Comparison of ENCODE assay signal across 8 cellular contexts in the genomic region with DNA sequence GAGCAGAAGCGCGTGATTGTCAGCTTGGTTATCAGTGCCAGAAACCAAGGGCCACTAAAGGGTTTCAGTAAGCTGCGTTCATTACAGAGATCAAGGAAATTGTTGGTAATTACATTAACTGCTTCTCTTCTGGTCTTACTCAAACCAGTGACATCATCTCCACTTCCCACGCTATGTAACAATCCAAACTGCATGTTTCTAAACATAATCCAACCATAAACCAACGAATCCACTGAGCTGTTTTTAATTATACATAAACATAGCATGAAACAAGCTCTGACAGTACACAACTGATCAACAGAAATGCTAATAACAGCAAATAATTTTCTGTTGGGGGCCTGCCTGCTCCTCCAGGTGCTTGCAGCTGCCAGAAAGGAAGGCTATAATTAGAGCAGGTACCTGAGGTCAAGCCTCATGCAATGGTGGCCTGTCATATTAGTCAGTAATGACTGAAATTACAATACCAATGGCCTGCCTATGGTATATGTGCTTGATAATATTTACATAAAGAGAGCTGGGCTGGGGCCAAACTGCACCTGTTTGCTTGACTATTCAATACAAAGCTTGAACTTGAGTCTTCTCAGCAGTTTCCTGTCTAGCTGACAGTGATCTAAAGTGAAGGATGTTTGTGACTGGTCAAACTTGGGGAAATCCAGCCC. TPM values are rescaled to one million over a fixed set of nuclear protein-coding genes. Genes with fewer than 3 reads are reported as not detected.
A peak's percentile ranks its signal among the peaks of the same experiment; 100 is the strongest.
DNase-seq lines count a peak whose midpoint lies in the region; ATAC-seq and TF ChIP-seq lines count a peak whose summit lies in the region.

No MANE protein-coding gene starts in this region.

- peaks cover 40% of the 10 kb centered on the region for H3K36me3 Mint-ChIP-seq in activated CD4-positive, alpha-beta memory T cell treated with anti-CD3 and anti-CD28 coated beads, Interleukin-2, amount 10 ng/mL, durations not matched to agents 7 days and 5 days (ENCODE audit: low read depth)

- DNase-seq in NCI-H2196 (lab: John Stamatoyannopoulos, UW; ENCODE audit: unreplicated experiment) (peak; percentile 68), fibroblast of villous mesenchyme (ENCODE audit: low read depth) (peak; percentile 95), renal cortical epithelial cell (ENCODE audit: low read depth) (peak; percentile 57), GOT3 (lab: John Stamatoyannopoulos, UW) (no peak)
- peak; percentile 47 for DNase-seq in activated CD4-positive, alpha-beta memory T cell treated with anti-CD3 and anti-CD28 coated beads, Interleukin-2, amount 10 ng/mL, durations not matched to agents 7 days and 5 days

- no peaks in the 10 kb centered on the region for H3K9me3 Mint-ChIP-seq in activated CD4-positive, alpha-beta memory T cell treated with anti-CD3 and anti-CD28 coated beads, Interleukin-2, amount 10 ng/mL, durations not matched to agents 7 days and 5 days

- peak overlapping the region; percentile 67 for H3K4me3 Mint-ChIP-seq in activated CD4-positive, alpha-beta memory T cell treated with anti-CD3 and anti-CD28 coated beads, Interleukin-2, amount 10 ng/mL, durations not matched to agents 7 days and 5 days

- H3K27ac ChIP-seq in C4-2B = peak overlapping the region; percentile 77

- peak overlapping the region; percentile 95 for H3K27ac Mint-ChIP-seq in activated CD4-positive, alpha-beta memory T cell treated with anti-CD3 and anti-CD28 coated beads, Interleukin-2, amount 10 ng/mL, durations not matched to agents 7 days and 5 days

- no peaks in the 10 kb centered on the region for H3K27me3 Mint-ChIP-seq in activated CD4-positive, alpha-beta memory T cell treated with anti-CD3 and anti-CD28 coated beads, Interleukin-2, amount 10 ng/mL, durations not matched to agents 7 days and 5 days

- H3K4me3 ChIP-seq in fibroblast of villous mesenchyme (ENCODE audit: low read depth, low read length) = peak overlapping the region; percentile 54

- peaks cover 53% of the 10 kb centered on the region for H3K4me1 Mint-ChIP-seq in activated CD4-positive, alpha-beta memory T cell treated with anti-CD3 and anti-CD28 coated beads, Interleukin-2, amount 10 ng/mL, durations not matched to agents 7 days and 5 days

- POLR2A ChIA-PET in activated CD4-positive, alpha-beta memory T cell treated with anti-CD3 and anti-CD28 coated beads, Interleukin-2, amount 10 ng/mL, durations not matched to agents 7 days and 5 days (lab: Charles Lee) = interaction anchor here (0.9 to 6.8 kb wide), 12 partner anchors 9 to 1371 kb away, joined by 3 to 191 read pairs (median 10); a partner anchor contains a TSS

- ATAC-seq in GM18870 (IDR thresholded peaks at IDR 0.05; ENCODE audit: unreplicated experiment) = peak; percentile 83
- ATAC-seq in HG03025 (IDR thresholded peaks at IDR 0.05; ENCODE audit: low FRiP score, unreplicated experiment) = peak; percentile 69

- no peak for TF ChIP-seq CTCF in C4-2B (conservative IDR thresholded peaks at IDR 0.05)
- TF ChIP-seq CTCF in fibroblast of villous mesenchyme (IDR thresholded peaks at IDR 0.05; ENCODE audit: insufficient read depth, low read depth, low read length) = no peak

- CTCF ChIA-PET in activated CD4-positive, alpha-beta memory T cell treated with anti-CD3 and anti-CD28 coated beads, Interleukin-2, amount 10 ng/mL, durations not matched to agents 7 days and 5 days (lab: Charles Lee) = interaction anchor here (0.5 to 5.8 kb wide), 7 partner anchors 18 to 230 kb away, joined by 3 to 46 read pairs (median 5); no protein-coding TSS in a partner anchor

RNA-seq across cellular contexts. Expression of a gene that starts 40.1 kb away (rescaled TPM):
- total RNA-seq in activated CD4-positive, alpha-beta memory T cell treated with anti-CD3 and anti-CD28 coated beads, Interleukin-2, amount 10 ng/mL, durations not matched to agents 7 days and 5 days = 10 to 100 TPM; 85.3 to 86.6 TPM
- 42.2 and 58.3 TPM in 2 replicates for total RNA-seq in fibroblast of villous mesenchyme
- total RNA-seq in renal cortical epithelial cell = 69.6 and 70.0 TPM in 2 replicates
